8 cellular contexts compared by ENCODE assay signal in genomic region chr2:231709636-231709980, GRCh38. TPM values are rescaled to one million over a fixed set of nuclear protein-coding genes. Genes with fewer than 3 reads are reported as not detected.
DNase-seq lines count a peak whose midpoint lies in the region; ATAC-seq, FAIRE-seq and TF ChIP-seq lines count a peak whose summit lies in the region.

No MANE protein-coding gene starts in this region.

- no peak for TF ChIP-seq POLR2A in GM12878 (IDR thresholded peaks at IDR 0.05; ENCODE audit: low read depth, low read length)

- no peak for TF ChIP-seq EP300 in GM12878 (IDR thresholded peaks at IDR 0.05; ENCODE audit: borderline replicate concordance in 1 of 2, control insufficient read depth in 1 of 2, low read depth in 2 of 2, low read length in 2 of 2)

- H3K4me2 ChIP-seq in DND-41 (ENCODE audit: insufficient read depth, low read length), result peak overlapping the region; percentile 85
- peak overlapping the region; percentile 79 for H3K4me2 ChIP-seq in GM12878 (ENCODE audit: control insufficient read depth, insufficient read depth)

- POLR2A ChIA-PET in GM12878 (lab: Charles Lee), result interaction anchor here (0.6 to 4.4 kb wide), 8 partner anchors 11 to 101 kb away, joined by 3 to 78 read pairs (median 4); no protein-coding TSS in a partner anchor

- SMC1A ChIA-PET in GM12878 (lab: Charles Lee; ENCODE audit: uncharacterized antibody, unreplicated experiment), result interaction anchor here (1.5 to 16.5 kb wide), 2 partner anchors 34 to 97 kb away, joined by 3 to 343 read pairs; no protein-coding TSS in a partner anchor

- H3K27me3 ChIP-seq in DND-41 (ENCODE audit: insufficient read depth, low read length, poor library complexity), result no peaks in the 10 kb centered on the region
- no peaks in the 10 kb centered on the region for H3K27me3 ChIP-seq in GM12878 (replicated peaks in 1 of 2; ENCODE audit: control insufficient read depth in 2 of 2, insufficient read depth in 2 of 2, low read length in 1 of 2)

- H3K4me3 ChIP-seq in DND-41 (ENCODE audit: low read depth in 1 of 2, low read length in 2 of 2) (peak overlapping the region; percentile 81 to 87), GM12878 (peak overlapping the region; percentile 86), kidney (ENCODE audit: low read length in 2 of 2) (peak overlapping the region; percentile 70 to 83)

- H4K20me1 ChIP-seq in DND-41 (ENCODE audit: insufficient read depth, low read length) (peaks cover 54% of the 10 kb centered on the region), GM12878 (ENCODE audit: control insufficient read depth, insufficient read depth) (peaks cover 15% of the 10 kb centered on the region)

- no peaks in the 10 kb centered on the region for H3K9me3 ChIP-seq in DND-41 (ENCODE audit: insufficient read depth, low read length, severe bottlenecking)
- H3K9me3 ChIP-seq in GM12878 (replicated peaks; ENCODE audit: control insufficient read depth, insufficient read depth, low read length), result no peaks in the 10 kb centered on the region
- no peaks in the 10 kb centered on the region for H3K9me3 ChIP-seq in kidney (ENCODE audit: control insufficient read depth in 1 of 2, low read length in 2 of 2)

- H3K27ac ChIP-seq in DND-41 (ENCODE audit: low read length) (peak overlapping the region; percentile 91), GM12878 (ENCODE audit: control insufficient read depth, insufficient read depth) (peak overlapping the region; percentile 91), kidney (ENCODE audit: low read depth in 2 of 2, low read length in 2 of 2) (peak overlapping the region; percentile 99 to 100)

- WGBS in GM12878 (ENCODE audit: insufficient coverage, insufficient replicate concordance, low lambda C conversion rate, missing lambda C conversion rate), result 1% methylated on average over 33 of the region's 33 CpGs

- ATAC-seq in DND-41 (ENCODE audit: insufficient read depth, low read depth), result no peak
- ATAC-seq in GM12878, result no peak
- ATAC-seq in HG02642 (IDR thresholded peaks at IDR 0.05; ENCODE audit: poor library complexity, unreplicated experiment), result no peak
- ATAC-seq in HG03045 (IDR thresholded peaks at IDR 0.05; ENCODE audit: unreplicated experiment), result no peak
- no peak for ATAC-seq in HG02852 (IDR thresholded peaks at IDR 0.05; ENCODE audit: unreplicated experiment)

- H3K9ac ChIP-seq in DND-41 (ENCODE audit: low read depth, low read length) (peak overlapping the region; percentile 100), GM12878 (ENCODE audit: control insufficient read depth, insufficient read depth, low read length) (peak overlapping the region; percentile 99), kidney (ENCODE audit: low read length in 2 of 2) (peak overlapping the region; percentile 94 to 99)

- no TSS peak for BruUV-seq in GM12878 (replicated peaks; lab: Mats Ljungman, UMichigan)

- FAIRE-seq in GM12878 (lab: Jason Lieb, UNC) (no peak), kidney (lab: Jason Lieb, UNC) (no peak)

- TF ChIP-seq CTCF in DND-41 (IDR thresholded peaks at IDR 0.05; ENCODE audit: borderline replicate concordance, extremely low read depth, low read length, poor library complexity, severe bottlenecking) (no peak), GM12878 (IDR thresholded peaks at IDR 0.05 in 2 of 3, conservative IDR thresholded peaks at IDR 0.05 in 1 of 3; ENCODE audit: control insufficient read depth in 2 of 3, extremely low read depth in 1 of 3, insufficient read depth in 1 of 3, low read depth in 3 of 3, low read length in 3 of 3) (no peak; a peak in 1 of 6 replicates), kidney (IDR thresholded peaks at IDR 0.05; ENCODE audit: borderline replicate concordance, extremely low read depth, insufficient read depth) (no peak)

- DNase-seq in DND-41 (peak; percentile 46), NCI-H774 (lab: John Stamatoyannopoulos, UW) (peak; percentile 25), GM12878 (ENCODE audit: low read depth, low spot score) (no peak), kidney (peak; percentile 92)
- DNase-seq in stimulated activated CD8-positive, alpha-beta memory T cell treated with anti-CD3 and anti-CD28 coated beads, Interleukin-15, amount 100 ng/mL, for 24 hours (ENCODE audit: low read depth), result peak; percentile 25

- H2AFZ ChIP-seq in DND-41 (ENCODE audit: low read depth, low read length) (no peak overlapping the region), GM12878 (ENCODE audit: control insufficient read depth, low read depth, low read length) (no peak overlapping the region)

- peaks cover 59% of the 10 kb centered on the region for H3K36me3 ChIP-seq in DND-41 (ENCODE audit: insufficient read depth, low read length)
- peaks cover 8 to 21% of the 10 kb centered on the region in 2 experiments for H3K36me3 ChIP-seq in GM12878 (ENCODE audit: control insufficient read depth in 2 of 2, insufficient read depth in 2 of 2, low read length in 1 of 2)
- H3K36me3 ChIP-seq in kidney (ENCODE audit: control insufficient read depth in 1 of 2, insufficient read depth in 2 of 2, low read length in 2 of 2), result peaks cover 8 to 13% of the 10 kb centered on the region in 2 donors

- intact Hi-C loops in GM12878 (cut with micrococcal nuclease; ENCODE audit: unreplicated experiment) (no loop called here), kidney (cut with DNase I) (no loop called here)

- no peak for TF ChIP-seq RAD21 in GM12878 (IDR thresholded peaks at IDR 0.05; ENCODE audit: insufficient read depth, low read depth, low read length)

- in situ Hi-C loops in GM12878 (cut with MboI), result no loop called here

- CTCF ChIA-PET in GM12878 (lab: Yijun Ruan, JAX), result interaction anchor here (0.6 to 10.5 kb wide), 5 partner anchors 15 to 97 kb away, joined by 3 to 164 read pairs (median 3); no protein-coding TSS in a partner anchor

- RAD21 ChIA-PET in GM12878 (lab: Charles Lee; ENCODE audit: unreplicated experiment), result interaction anchor here (1.7 to 5.2 kb wide), 3 partner anchors 34 to 97 kb away, joined by 11 to 38 read pairs (median 23); no protein-coding TSS in a partner anchor

- H3K4me1 ChIP-seq in DND-41 (ENCODE audit: insufficient read depth, low read length) (peaks cover 34% of the 10 kb centered on the region), GM12878 (ENCODE audit: control insufficient read depth, insufficient read depth, low read length) (peaks cover 24% of the 10 kb centered on the region), kidney (ENCODE audit: control insufficient read depth in 1 of 2, insufficient read depth in 1 of 2, low read depth in 1 of 2, low read length in 2 of 2) (peaks cover 22 to 25% of the 10 kb centered on the region in 2 donors)

- H3K79me2 ChIP-seq in DND-41 (ENCODE audit: insufficient read depth, low read length), result peaks cover 81% of the 10 kb centered on the region
- H3K79me2 ChIP-seq in GM12878 (ENCODE audit: control insufficient read depth, insufficient read depth, low read length), result peaks cover 71% of the 10 kb centered on the region

TF ChIP-seq in GM12878, 131 proteins besides CTCF, POLR2A, EP300 and RAD21 (continues in another document):
- TF ChIP-seq NR2C1 (IDR thresholded peaks at IDR 0.05) (no peak), YY1 (IDR thresholded peaks at IDR 0.05; ENCODE audit: low read depth, low read length) (no peak), ZNF24 (IDR thresholded peaks at IDR 0.05) (no peak), GABPA (IDR thresholded peaks at IDR 0.05; ENCODE audit: low read depth) (no peak), KDM1A (IDR thresholded peaks at IDR 0.05; ENCODE audit: borderline replicate concordance) (no peak), MYB (IDR thresholded peaks at IDR 0.05; ENCODE audit: borderline replicate concordance, low read depth, low read length) (no peak), MXI1 (IDR thresholded peaks at IDR 0.05; ENCODE audit: low read depth, low read length) (no peak), EGR1 (IDR thresholded peaks at IDR 0.05; ENCODE audit: borderline replicate concordance in 1 of 2, low read depth in 2 of 2, low read length in 2 of 2) (no peak), NBN (IDR thresholded peaks at IDR 0.05) (0 out of 2 replicates have a peak, but pooled peaks have one; percentile 13), SP1 (IDR thresholded peaks at IDR 0.05; ENCODE audit: low read depth, low read length) (no peak), JUNB (IDR thresholded peaks at IDR 0.05) (no peak), HSF1 (IDR thresholded peaks at IDR 0.05; ENCODE audit: low read depth, low read length) (no peak), TBL1XR1 (IDR thresholded peaks at IDR 0.05; ENCODE audit: low read depth, low read length) (no peak), ESRRA (IDR thresholded peaks at IDR 0.05; ENCODE audit: low read length) (0 out of 2 replicates have a peak, but pooled peaks have one; percentile 5), TCF7 (IDR thresholded peaks at IDR 0.05; ENCODE audit: borderline replicate concordance) (no peak)

RNA-seq across cellular contexts. Expression of gene PTMA, which starts 1.3 kb away (rescaled TPM):
- total RNA-seq in GM12878 (2013; cell fraction: nucleolus; rRNA removed), result 157 and 167 TPM in 2 replicates
- total RNA-seq in GM12878 (2014; rRNA removed) (1,683 and 1,891 TPM in 2 replicates), GM12878 (2014; rRNA removed; fragmentation: Illumina TruSeq; extraction: Trizol) (3,682 and 3,944 TPM in 2 replicates), GM12878 (2021) (2,403 and 2,413 TPM in 2 replicates), kidney (1,173 TPM)
- 1,103 TPM for polyA plus RNA-seq in GM12878 (2011; ENCODE audit: low read depth)
- polyA plus RNA-seq in GM12878 (2011; rRNA removed) (1,144 and 1,534 TPM in 2 replicates), GM12878 (2014; fragmentation: Illumina TruSeq; extraction: Trizol) (2,851 and 4,022 TPM in 2 replicates), GM12878 (2014; fragmentation: Nextera tagmentation; extraction: Ambion mirVana) (1,000 to 10,000 TPM; 3,548 to 5,018 TPM), GM12878 (2014; rRNA removed) (2,120 and 2,624 TPM in 2 replicates), GM12878 (2016; fragmentation: Nextera tagmentation; extraction: Ambion mirVana) (1,000 to 10,000 TPM; 3,379 to 3,894 TPM), kidney (ENCODE audit: insufficient read depth, low read depth, low replicate concordance) (825 TPM)
- 791 and 1,273 TPM in 2 replicates for polyA plus RNA-seq in GM12878 (2011; cell fraction: cytosol; rRNA removed)
- polyA plus RNA-seq in GM12878 (2011; cell fraction: nucleus; rRNA removed), result 515 and 1,224 TPM in 2 replicates
- 2,072 and 2,223 TPM in 2 replicates for polyA plus RNA-seq in GM12878 (2012)
- polyA minus RNA-seq in GM12878 (2011; rRNA and poly(A)+ RNA removed), result 163 and 293 TPM in 2 replicates
- polyA minus RNA-seq in GM12878 (2011; cell fraction: cytosol; rRNA and poly(A)+ RNA removed), result 590 and 681 TPM in 2 replicates
- polyA minus RNA-seq in GM12878 (2011; cell fraction: nucleus; rRNA and poly(A)+ RNA removed), result 194 and 317 TPM in 2 replicates
